ENCODE assay signal across 18 cellular contexts in genomic region chr2:233402774-233403173, GRCh38. TPM values are rescaled to one million over a fixed set of nuclear protein-coding genes. Genes with fewer than 3 reads are reported as not detected.
A peak's percentile ranks its signal among the peaks of the same experiment; 100 is the strongest.
DNase-seq lines count a peak whose midpoint lies in the region; ATAC-seq and TF ChIP-seq lines count a peak whose summit lies in the region.
"Had no signal": no experiment of that assay in that cellular context is flagged by ENCODE, and none has a peak within 500 bp of the region (broad histone marks: within the 10 kb centered on the region; RNA-seq: fewer than 3 reads in every experiment).

No MANE protein-coding gene starts in this region.

- no peak for ATAC-seq in CD4-positive, alpha-beta T cell (ENCODE audit: poor library complexity)
- no peak for ATAC-seq in effector memory CD8-positive, alpha-beta T cell (replicated peaks)
- ATAC-seq in HG03521 (IDR thresholded peaks at IDR 0.05; ENCODE audit: unreplicated experiment) (no peak), right cardiac atrium (no peak)
- ATAC-seq: heart right ventricle, right lobe of liver had no signal

- H3K4me3 ChIP-seq in Loucy (ENCODE audit: low read length, poor library complexity, severe bottlenecking): peak overlapping the region; percentile 22
- H3K4me3 ChIP-seq in right cardiac atrium (ENCODE audit: low read length): no peak overlapping the region
- H3K4me3 ChIP-seq: heart right ventricle, right lobe of liver had no signal

- peaks cover 65% of the 10 kb centered on the region for H3K79me2 ChIP-seq in Loucy (ENCODE audit: insufficient read depth, low read length)

- peak overlapping the region; percentile 81 for H3K27ac Mint-ChIP-seq in CD4-positive, alpha-beta T cell
- peak overlapping the region; percentile 44 to 73 for H3K27ac Mint-ChIP-seq in effector memory CD8-positive, alpha-beta T cell
- H3K27ac Mint-ChIP-seq in neural crest cell (ENCODE audit: unreplicated experiment): peak overlapping the region; percentile 69

- no peaks in the 10 kb centered on the region for H3K27me3 ChIP-seq in CD4-positive, alpha-beta T cell (ENCODE audit: control insufficient read depth, insufficient read depth, low read length)
- no peaks in the 10 kb centered on the region for H3K27me3 ChIP-seq in Loucy (ENCODE audit: insufficient read depth, low read length, poor library complexity, severe bottlenecking)
- no peaks in the 10 kb centered on the region for H3K27me3 ChIP-seq in right cardiac atrium (ENCODE audit: control insufficient read depth, insufficient read depth)
- H3K27me3 ChIP-seq: heart right ventricle, right lobe of liver had no signal

- peaks cover 5% of the 10 kb centered on the region; the same call in 1 of the 2 replicates for H3K36me3 ChIP-seq in Loucy (ENCODE audit: insufficient read depth, low read length)
- H3K36me3 ChIP-seq: right lobe of liver had no signal

- H3K4me1 Mint-ChIP-seq in CD4-positive, alpha-beta T cell (ENCODE audit: low read depth): peaks cover 80% of the 10 kb centered on the region
- H3K4me1 Mint-ChIP-seq in effector memory CD8-positive, alpha-beta T cell (ENCODE audit: low read depth in 2 of 2): peaks cover 32 to 33% of the 10 kb centered on the region in 2 donors
- H3K4me1 Mint-ChIP-seq in neural crest cell: no peaks in the 10 kb centered on the region

- H2AFZ ChIP-seq in Loucy (ENCODE audit: low read length): no peak overlapping the region

- peaks cover 25% of the 10 kb centered on the region for H3K36me3 Mint-ChIP-seq in CD4-positive, alpha-beta T cell (ENCODE audit: low read depth)
- peaks cover 31% of the 10 kb centered on the region for H3K36me3 Mint-ChIP-seq in effector memory CD8-positive, alpha-beta T cell (ENCODE audit: insufficient read depth)
- H3K36me3 Mint-ChIP-seq in neural crest cell (ENCODE audit: low read depth): peaks cover 8% of the 10 kb centered on the region

- TF ChIP-seq CTCF in CD4-positive, alpha-beta T cell (IDR thresholded peaks at IDR 0.05): no peak
- TF ChIP-seq CTCF in Loucy (conservative IDR thresholded peaks at IDR 0.05; ENCODE audit: low read length) (no peak), neural crest cell (conservative IDR thresholded peaks at IDR 0.05) (no peak)

- H3F3A ChIP-seq in Loucy (ENCODE audit: low read depth): peaks cover 4% of the 10 kb centered on the region; the same call in 1 of the 2 replicates

- CTCF ChIA-PET in CD4-positive, alpha-beta T cell (lab: Charles Lee): interaction anchor here (0.6 to 5.0 kb wide), 2 partner anchors 40 to 785 kb away, joined by 3 to 25 read pairs; no protein-coding TSS in a partner anchor

- WGBS in right cardiac atrium: 87% methylated on average over 5 of the region's 5 CpGs

- H3K27me3 Mint-ChIP-seq in CD4-positive, alpha-beta T cell: no peaks in the 10 kb centered on the region
- H3K27me3 Mint-ChIP-seq in effector memory CD8-positive, alpha-beta T cell: no peaks in the 10 kb centered on the region
- no peaks in the 10 kb centered on the region for H3K27me3 Mint-ChIP-seq in neural crest cell (ENCODE audit: low read depth)

- H3K4me2 ChIP-seq in Loucy (ENCODE audit: low read depth, low read length, poor library complexity, severe bottlenecking): peak overlapping the region; percentile 82

- peaks cover 14% of the 10 kb centered on the region for H4K20me1 ChIP-seq in Loucy (ENCODE audit: insufficient read depth, low read length, poor library complexity, severe bottlenecking)

- peaks cover 50% of the 10 kb centered on the region for H3K4me1 ChIP-seq in Loucy (ENCODE audit: insufficient read depth, low read length, poor library complexity, severe bottlenecking)
- no peaks in the 10 kb centered on the region for H3K4me1 ChIP-seq in right cardiac atrium (ENCODE audit: control insufficient read depth, insufficient read depth, low read length)

- H3K9me3 Mint-ChIP-seq in CD4-positive, alpha-beta T cell: no peaks in the 10 kb centered on the region
- no peaks in the 10 kb centered on the region for H3K9me3 Mint-ChIP-seq in effector memory CD8-positive, alpha-beta T cell
- no peaks in the 10 kb centered on the region for H3K9me3 Mint-ChIP-seq in neural crest cell

- POLR2A ChIA-PET in CD4-positive, alpha-beta T cell (lab: Charles Lee): interaction anchor here (0.6 to 1.9 kb wide), 6 partner anchors 16 to 138 kb away, joined by 3 to 7 read pairs (median 4); partner anchors contain the start of gene DGKD

- H3K27ac ChIP-seq in CD4-positive, alpha-beta T cell (ENCODE audit: low read depth, low read length): no peak overlapping the region
- no peak overlapping the region for H3K27ac ChIP-seq in right cardiac atrium (ENCODE audit: low read length)
- H3K27ac ChIP-seq: heart right ventricle, right lobe of liver had no signal

- H3K9ac ChIP-seq in Loucy (ENCODE audit: low read depth, low read length, poor library complexity, severe bottlenecking): peak overlapping the region; percentile 42

- H3K9me3 ChIP-seq in CD4-positive, alpha-beta T cell (ENCODE audit: control insufficient read depth, low read length): no peaks in the 10 kb centered on the region
- no peaks in the 10 kb centered on the region for H3K9me3 ChIP-seq in Loucy (ENCODE audit: insufficient read depth, low read depth, low read length)
- no peaks in the 10 kb centered on the region for H3K9me3 ChIP-seq in right cardiac atrium (ENCODE audit: control insufficient read depth, low read length)
- H3K9me3 ChIP-seq: heart right ventricle, right lobe of liver had no signal

- intact Hi-C loops in CD4-positive, alpha-beta T cell (cut with DNase I, micrococcal nuclease): loop anchor here in 1 of 2 experiments (5.0 kb wide), 1 partner anchor 310 kb away; the partner anchor contains the start of gene UGT1A5
- intact Hi-C loops in right cardiac atrium (cut with DNase I): loop anchor here in 1 of 4 donors (5.0 kb wide), 1 partner anchor 40 kb away; no protein-coding TSS in a partner anchor

- DNase-seq in CD4-positive, alpha-beta T cell: no peak
- DNase-seq in effector memory CD8-positive, alpha-beta T cell: no peak
- no peak for DNase-seq in neural crest cell (ENCODE audit: low read depth, low spot score)
- no peak for DNase-seq in cerebellum (ENCODE audit: low spot score)
- DNase-seq in right cardiac atrium: no peak
- DNase-seq: amygdala; central memory CD4-positive, alpha-beta T cell; DMS153; effector memory CD4-positive, alpha-beta T cell; heart right ventricle; IMR-90; islet precursor cell; NCI-H2029 treated with DMSO at 0.1 percent for 48 hours; NCI-H524; right lobe of liver; SHP77 had no signal

- H3K9me2 ChIP-seq in Loucy (replicated peaks; ENCODE audit: low read depth, low read length): no peaks in the 10 kb centered on the region

- peak overlapping the region; percentile 56 for H3K4me3 Mint-ChIP-seq in CD4-positive, alpha-beta T cell
- no peak overlapping the region for H3K4me3 Mint-ChIP-seq in effector memory CD8-positive, alpha-beta T cell
- H3K4me3 Mint-ChIP-seq in neural crest cell: no peak overlapping the region

RNA-seq across cellular contexts. Expression of gene DGKD, which starts 48.5 kb away (rescaled TPM):
- total RNA-seq in CD4-positive, alpha-beta T cell: 100 to 1,000 TPM; 147 to 156 TPM
- total RNA-seq in neural crest cell (48.7 and 58.6 TPM in 2 replicates), cerebellum (50.8 TPM), right cardiac atrium (10 to 100 TPM; 27.6 to 44.9 (median 38.6) TPM)
- 17.9 TPM for polyA plus RNA-seq in right cardiac atrium
